In the genomic region with DNA sequence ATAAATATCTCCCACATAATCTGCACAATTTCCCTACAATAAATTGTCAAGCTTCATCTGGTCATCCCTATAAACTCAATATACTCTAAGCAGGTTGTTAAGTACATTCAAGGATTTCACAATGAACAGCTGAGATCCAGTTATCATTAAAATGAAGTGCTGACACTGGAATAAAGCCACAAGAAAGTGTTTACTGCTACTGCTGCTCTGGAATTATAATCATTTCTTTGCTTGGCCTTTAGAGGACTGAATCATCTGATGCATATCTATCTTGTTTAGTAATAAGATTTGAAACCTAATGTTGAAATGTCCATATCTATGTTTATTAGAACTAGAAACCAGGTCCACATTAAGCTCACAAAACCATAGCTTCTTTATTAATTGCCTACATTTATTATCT, we compare ENCODE assay signal across 17 cellular contexts.
"Had no signal": no experiment of that assay in that cellular context is flagged by ENCODE, and none has a peak within 500 bp of the region (broad histone marks: within the 10 kb centered on the region; RNA-seq: fewer than 3 reads in every experiment).

No MANE protein-coding gene starts in this region.

- H3K4me1 Mint-ChIP-seq: activated CD4-positive, alpha-beta T cell treated with anti-CD3 and anti-CD28 coated beads for 36 hours; naive thymus-derived CD8-positive, alpha-beta T cell; WTC11 had no signal

- H3K27me3 ChIP-seq: body of pancreas, heart right ventricle, tibial artery had no signal

- H3K27ac Mint-ChIP-seq: activated CD4-positive, alpha-beta T cell treated with anti-CD3 and anti-CD28 coated beads for 36 hours; activated naive CD4-positive, alpha-beta T cell treated with anti-CD3 and anti-CD28 coated beads, Interleukin-2, amount 50 U/mL, for 72 hours; naive thymus-derived CD8-positive, alpha-beta T cell; T-helper 2 cell treated with Interferon-gamma antibody and Interleukin-4, amounts not matched to agents 5 μg/mL and 100 μg/mL, for 36 hours; WTC11 had no signal

- ATAC-seq: activated CD4-positive, alpha-beta T cell treated with anti-CD3 and anti-CD28 coated beads for 36 hours; activated naive CD4-positive, alpha-beta T cell treated with anti-CD3 and anti-CD28 coated beads, Interleukin-2, amount 50 U/mL, for 72 hours; body of pancreas; heart right ventricle; naive thymus-derived CD8-positive, alpha-beta T cell; WTC11 had no signal

- H3K4me3 ChIP-seq: body of pancreas, coronary artery, heart right ventricle, tibial artery had no signal

- DNase-seq: activated CD4-positive, alpha-beta T cell treated with anti-CD3 and anti-CD28 coated beads for 36 hours; activated CD4-positive, alpha-beta T cell treated with anti-CD3 and anti-CD28 coated beads, Interleukin-2, amount 50 U/mL, for 48 hours; activated gamma-delta T cell; amniotic stem cell; body of pancreas; central memory CD4-positive, alpha-beta T cell; heart right ventricle; mesendoderm; naive thymus-derived CD8-positive, alpha-beta T cell; stimulated activated CD4-positive, alpha-beta T cell treated with anti-CD3 and anti-CD28 coated beads, Interleukin-12 subunit alpha, Interleukin-12 subunit beta, amount 100 ng/mL, for 4 hours; stimulated activated CD4-positive, alpha-beta T cell treated with anti-CD3 and anti-CD28 coated beads, Interleukin-1b, Interleukin-23, amount 100 ng/mL, for 48 hours; stimulated activated naive CD4-positive, alpha-beta T cell treated with Interleukin-2 at 50 U/mL for 16 hours; tibial artery had no signal

- H3K36me3 ChIP-seq: heart right ventricle, tibial artery had no signal

- H3K9me3 ChIP-seq: body of pancreas, tibial artery had no signal

- H3K27me3 Mint-ChIP-seq: activated CD4-positive, alpha-beta T cell treated with anti-CD3 and anti-CD28 coated beads for 36 hours; naive thymus-derived CD8-positive, alpha-beta T cell had no signal

- H3K27ac ChIP-seq: body of pancreas, coronary artery, heart right ventricle, tibial artery had no signal

- H3K4me1 ChIP-seq: body of pancreas, heart right ventricle, tibial artery had no signal

- H3K4me3 Mint-ChIP-seq: activated CD4-positive, alpha-beta T cell treated with anti-CD3 and anti-CD28 coated beads for 36 hours; naive thymus-derived CD8-positive, alpha-beta T cell; T-helper 2 cell treated with Interferon-gamma antibody and Interleukin-4, amounts not matched to agents 5 μg/mL and 100 μg/mL, for 36 hours; WTC11 had no signal
